In genomic region chr16:68351991-68352431, GRCh38 we compare ENCODE assay signal across 20 cellular contexts. TPM values are rescaled to one million over a fixed set of nuclear protein-coding genes. Genes with fewer than 3 reads are reported as not detected.
DNase-seq lines count a peak whose midpoint lies in the region; ATAC-seq and TF ChIP-seq lines count a peak whose summit lies in the region.
"Had no signal": no experiment of that assay in that cellular context is flagged by ENCODE, and none has a peak within 500 bp of the region (broad histone marks: within the 10 kb centered on the region; RNA-seq: fewer than 3 reads in every experiment).

No MANE protein-coding gene starts in this region.

- H3K27me3 ChIP-seq in stomach: no peaks in the 10 kb centered on the region
- H3K27me3 ChIP-seq: adrenal gland had no signal

- H3K36me3 ChIP-seq in stomach: peaks cover 64 to 100% (median 100%) of the 10 kb centered on the region in 4 donors

- DNase-seq in DMS53 (lab: John Stamatoyannopoulos, UW) (peak; percentile 86), NCI-H510A treated with DMSO at 0.1 percent for 48 hours (lab: John Stamatoyannopoulos, UW) (peak; percentile 74), kidney tubule cell (ENCODE audit: low spot score) (peak; percentile 18), stomach (peak; percentile 75), NCI-H1436 treated with DMSO at 0.1 percent for 48 hours (lab: John Stamatoyannopoulos, UW) (no peak), NCI-H82 treated with DMSO at 0.1 percent for 48 hours (lab: John Stamatoyannopoulos, UW; ENCODE audit: unreplicated experiment) (no peak), NCI-H446 treated with DMSO at 0.1 percent for 48 hours (lab: John Stamatoyannopoulos, UW) (no peak)
- DNase-seq: adrenal gland; AML-193; central memory CD4-positive, alpha-beta T cell; DMS 273 treated with DMSO at 0.1 percent for 48 hours; effector memory CD8-positive, alpha-beta T cell; HCEC 1CT; hypothalamus; left cardiac atrium; NCI-H1694 treated with DMSO at 0.1 percent for 48 hours; PC-9; stimulated activated CD4-positive, alpha-beta T cell treated with anti-CD3 and anti-CD28 coated beads, Interleukin-2, amount 100 ng/mL, for 48 hours had no signal

- no peaks in the 10 kb centered on the region for H3K9me3 ChIP-seq in stomach
- H3K9me3 ChIP-seq: adrenal gland had no signal

- H3K4me3 ChIP-seq in stomach: peak overlapping the region in 2 of 4 donors; percentile 19 to 26
- H3K4me3 ChIP-seq: adrenal gland, PC-9 had no signal

- intact Hi-C loops in stomach (cut with DNase I; ENCODE audit: low total_unique reads): no loop called here

- TF ChIP-seq POLR2A in stomach (IDR thresholded peaks at IDR 0.05): no peak

- WGBS in stomach, 5 donors: 40 to 74% (median 58%) methylated on average over 9 to 11 of the region's 11 CpGs

- ATAC-seq in GM21390 (IDR thresholded peaks at IDR 0.05; ENCODE audit: unreplicated experiment): no peak
- ATAC-seq: activated CD4-positive, CD25-positive, alpha-beta regulatory T cell treated with anti-CD3 and anti-CD28 coated beads, Interleukin-2, amount 50 U/mL, for 24 hours; effector memory CD8-positive, alpha-beta T cell; left cardiac atrium had no signal

- H3K27ac ChIP-seq in stomach: peak overlapping the region; percentile 29 to 82 (median 65)
- H3K27ac ChIP-seq: adrenal gland, PC-9 had no signal

- peaks cover 10 to 26% (median 18%) of the 10 kb centered on the region in 4 donors for H3K4me1 ChIP-seq in stomach

- no peak for TF ChIP-seq CTCF in stomach (IDR thresholded peaks at IDR 0.05)

- TF ChIP-seq EP300 in stomach (IDR thresholded peaks at IDR 0.05): no peak

RNA-seq across cellular contexts. Expression of gene PRMT7, which starts 41.2 kb away (rescaled TPM):
- total RNA-seq in stomach: 10 to 100 TPM; 24.9 to 88.8 (median 48.3) TPM
- 10 to 100 TPM; 22.4 to 30.2 (median 28.6) TPM for polyA plus RNA-seq in stomach

RNA-seq across cellular contexts. Expression of gene SLC7A6OS, which starts 41.3 kb away (rescaled TPM):
- 10 to 100 TPM; 12.3 to 41.4 (median 16.7) TPM for total RNA-seq in stomach
- polyA plus RNA-seq in stomach: 1 to 10 TPM; 4.7 to 5.7 (median 5.7) TPM

Comparison
In these comparisons a context has a peak if more than half of its experiments do, and no peak if none do; other contexts are left out.
1. DNase-seq: peak in DMS53 (single experiment), NCI-H510A treated with DMSO at 0.1 percent for 48 hours (single experiment), kidney tubule cell (single experiment) and stomach (single experiment); none in NCI-H1436 treated with DMSO at 0.1 percent for 48 hours (single experiment), NCI-H82 treated with DMSO at 0.1 percent for 48 hours (single experiment) and NCI-H446 treated with DMSO at 0.1 percent for 48 hours (single experiment).